ENCODE assay signal across 19 cellular contexts in genomic region chr16:31504159-31504558, GRCh38. TPM values are rescaled to one million over a fixed set of nuclear protein-coding genes. Genes with fewer than 3 reads are reported as not detected.
DNase-seq lines count a peak whose midpoint lies in the region; ATAC-seq, FAIRE-seq and TF ChIP-seq lines count a peak whose summit lies in the region.
"Had no signal": no experiment of that assay in that cellular context is flagged by ENCODE, and none has a peak within 500 bp of the region (broad histone marks: within the 10 kb centered on the region; RNA-seq: fewer than 3 reads in every experiment).

No MANE protein-coding gene starts in this region.

- H3K27me3 ChIP-seq in heart right ventricle = no peaks in the 10 kb centered on the region
- H3K27me3 ChIP-seq in right cardiac atrium (ENCODE audit: control insufficient read depth, insufficient read depth) = no peaks in the 10 kb centered on the region
- no peaks in the 10 kb centered on the region for H3K27me3 ChIP-seq in CD4-positive, alpha-beta T cell (ENCODE audit: control insufficient read depth, insufficient read depth, low read length)
- no peaks in the 10 kb centered on the region for H3K27me3 ChIP-seq in Caco-2 (replicated peaks; ENCODE audit: control insufficient read depth, insufficient read depth, low read length)
- H3K27me3 ChIP-seq: MG63, Peyer's patch had no signal

- no peak for FAIRE-seq in kidney (lab: Jason Lieb, UNC)
- FAIRE-seq: G401.6 had no signal

- H3K4me3 Mint-ChIP-seq in CD4-positive, alpha-beta T cell = no peak overlapping the region
- H3K4me3 Mint-ChIP-seq in Caco-2 (ENCODE audit: unreplicated experiment) = no peak overlapping the region
- H3K4me3 Mint-ChIP-seq: H9 had no signal

- intact Hi-C loops in heart right ventricle (cut with DNase I) (loop anchor here in 2 of 10 donors (5.0 to 10.0 kb wide), 4 partner anchors 42 to 361 kb away; a partner anchor contains a TSS), right cardiac atrium (cut with DNase I) (no loop called here), kidney (cut with DNase I) (no loop called here), Caco-2 (cut with micrococcal nuclease; ENCODE audit: unreplicated experiment) (no loop called here)
- intact Hi-C loops in CD4-positive, alpha-beta T cell (cut with DNase I, micrococcal nuclease) = no loop called here

- H3K27ac Mint-ChIP-seq in CD4-positive, alpha-beta T cell = peak overlapping the region; percentile 98
- no peak overlapping the region for H3K27ac Mint-ChIP-seq in Caco-2 (ENCODE audit: unreplicated experiment)
- H3K27ac Mint-ChIP-seq: H9 had no signal

- H3K27ac ChIP-seq in heart right ventricle = peak overlapping the region in 7 of 10 donors; percentile 22 to 72 (median 54)
- H3K27ac ChIP-seq in right cardiac atrium (ENCODE audit: low read length) = no peak overlapping the region
- H3K27ac ChIP-seq in CD4-positive, alpha-beta T cell (ENCODE audit: low read depth, low read length) = no peak overlapping the region
- no peak overlapping the region for H3K27ac ChIP-seq in kidney (ENCODE audit: low read depth in 2 of 2, low read length in 2 of 2)
- H3K27ac ChIP-seq: Peyer's patch had no signal

- ATAC-seq in heart right ventricle = peak in 2 of 8 donors; percentile 9 to 44
- ATAC-seq in right cardiac atrium = no peak
- no peak for ATAC-seq in CD4-positive, alpha-beta T cell (ENCODE audit: poor library complexity)

- H3K9me3 Mint-ChIP-seq in CD4-positive, alpha-beta T cell = no peaks in the 10 kb centered on the region
- H3K9me3 Mint-ChIP-seq in Caco-2 (ENCODE audit: unreplicated experiment) = no peaks in the 10 kb centered on the region
- H3K9me3 Mint-ChIP-seq: H9 had no signal

- H3K36me3 Mint-ChIP-seq in CD4-positive, alpha-beta T cell (ENCODE audit: low read depth) = peaks cover 48% of the 10 kb centered on the region
- peaks cover 5% of the 10 kb centered on the region for H3K36me3 Mint-ChIP-seq in Caco-2 (ENCODE audit: insufficient read depth, unreplicated experiment)

- DNase-seq in heart right ventricle (no peak), right cardiac atrium (no peak), kidney (peak; percentile 26), pulmonary artery endothelial cell (ENCODE audit: low read depth, low spot score) (peak; percentile 30), Caco-2 (no peak), KG1 (lab: John Stamatoyannopoulos, UW) (no peak), cerebellar cortex (ENCODE audit: low spot score) (no peak)
- no peak for DNase-seq in CD4-positive, alpha-beta T cell
- DNase-seq: ACHN, DND-41, H9, MG63, NCI-H1092, NCI-H146, NCI-H2081 treated with DMSO at 0.1 percent for 48 hours, NCI-H510A treated with DMSO at 0.1 percent for 48 hours, Peyer's patch, SHP77 had no signal

- H3K36me3 ChIP-seq in heart right ventricle (peaks cover 0 to 30% (median 16%) of the 10 kb centered on the region in 9 donors), kidney (ENCODE audit: control insufficient read depth in 1 of 2, insufficient read depth in 2 of 2, low read length in 2 of 2) (peaks cover 9 to 13% of the 10 kb centered on the region in 2 donors), Caco-2 (ENCODE audit: control insufficient read depth, insufficient read depth, low read length) (no peaks in the 10 kb centered on the region)

- POLR2A ChIA-PET in CD4-positive, alpha-beta T cell (lab: Charles Lee) = interaction anchor here (1.8 kb wide), 1 partner anchor 43 kb away, joined by 4 read pairs; no protein-coding TSS in a partner anchor
- POLR2A ChIA-PET in Caco-2 (lab: Charles Lee) = no interaction called here

- peaks cover 2 to 60% (median 46%) of the 10 kb centered on the region in 9 donors for H3K4me1 ChIP-seq in heart right ventricle
- peaks cover 3% of the 10 kb centered on the region for H3K4me1 ChIP-seq in right cardiac atrium (ENCODE audit: control insufficient read depth, insufficient read depth, low read length)
- H3K4me1 ChIP-seq in kidney (ENCODE audit: control insufficient read depth in 1 of 2, insufficient read depth in 1 of 2, low read depth in 1 of 2, low read length in 2 of 2) = peaks cover 6 to 13% of the 10 kb centered on the region in 2 donors
- H3K4me1 ChIP-seq in Caco-2 = peaks cover 14% of the 10 kb centered on the region

- H3K9ac ChIP-seq in kidney (ENCODE audit: low read length in 2 of 2) = no peak overlapping the region

- no peaks in the 10 kb centered on the region for H3K27me3 Mint-ChIP-seq in CD4-positive, alpha-beta T cell
- no peaks in the 10 kb centered on the region for H3K27me3 Mint-ChIP-seq in Caco-2 (ENCODE audit: insufficient read depth, unreplicated experiment)

- no peaks in the 10 kb centered on the region for H3K9me3 ChIP-seq in heart right ventricle
- H3K9me3 ChIP-seq in right cardiac atrium (ENCODE audit: control insufficient read depth, low read length) = no peaks in the 10 kb centered on the region
- no peaks in the 10 kb centered on the region for H3K9me3 ChIP-seq in CD4-positive, alpha-beta T cell (ENCODE audit: control insufficient read depth, low read length)
- no peaks in the 10 kb centered on the region for H3K9me3 ChIP-seq in kidney (ENCODE audit: control insufficient read depth in 1 of 2, low read length in 2 of 2)
- no peaks in the 10 kb centered on the region for H3K9me3 ChIP-seq in Caco-2
- H3K9me3 ChIP-seq: MG63, Peyer's patch had no signal

- H3K4me3 ChIP-seq in heart right ventricle = no peak overlapping the region
- no peak overlapping the region for H3K4me3 ChIP-seq in right cardiac atrium (ENCODE audit: low read length)
- no peak overlapping the region for H3K4me3 ChIP-seq in kidney (ENCODE audit: low read length in 2 of 2)
- H3K4me3 ChIP-seq in Caco-2 (ENCODE audit: low read depth, low read length) = no peak overlapping the region
- H3K4me3 ChIP-seq: MG63, Peyer's patch had no signal

- peaks cover 50% of the 10 kb centered on the region for H3K4me1 Mint-ChIP-seq in CD4-positive, alpha-beta T cell (ENCODE audit: low read depth)
- H3K4me1 Mint-ChIP-seq in Caco-2 (ENCODE audit: low read depth, unreplicated experiment) = peaks cover 18% of the 10 kb centered on the region

- WGBS in heart right ventricle, 2 donors = 30 to 34% methylated on average over 8 of the region's 8 CpGs
- 40% methylated on average over 8 of the region's 8 CpGs for WGBS in right cardiac atrium

- BruUV-seq in Caco-2 (replicated peaks; lab: Mats Ljungman, UMichigan) = no TSS peak

- TF ChIP-seq CTCF in heart right ventricle (IDR thresholded peaks at IDR 0.05) (no peak), kidney (IDR thresholded peaks at IDR 0.05; ENCODE audit: borderline replicate concordance, extremely low read depth, insufficient read depth) (no peak), Caco-2 (IDR thresholded peaks at IDR 0.05; ENCODE audit: insufficient read depth in 1 of 2, low read depth in 1 of 2, low read length in 1 of 2, severe bottlenecking in 1 of 2, unreplicated experiment in 1 of 2) (no peak)
- no peak for TF ChIP-seq CTCF in CD4-positive, alpha-beta T cell (IDR thresholded peaks at IDR 0.05)

- CTCF ChIA-PET in CD4-positive, alpha-beta T cell (lab: Charles Lee) = no interaction called here
- CTCF ChIA-PET in Caco-2 (lab: Charles Lee) = no interaction called here

RNA-seq across cellular contexts. Expression of gene RUSF1, which starts 4.0 kb away (rescaled TPM):
- 10 to 100 TPM; 21.9 to 28.0 (median 24.4) TPM for total RNA-seq in heart right ventricle
- polyA plus RNA-seq in heart right ventricle = 10 to 100 TPM; 31.9 to 44.4 TPM
- 10 to 100 TPM; 26.9 to 40.8 (median 28.7) TPM for total RNA-seq in right cardiac atrium
- 38.9 TPM for polyA plus RNA-seq in right cardiac atrium
- 10 to 100 TPM; 69.2 to 73.2 TPM for total RNA-seq in CD4-positive, alpha-beta T cell
- 69.2 TPM for total RNA-seq in kidney
- polyA plus RNA-seq in kidney (ENCODE audit: insufficient read depth, low read depth, low replicate concordance) = 51.8 TPM
- total RNA-seq in pulmonary artery endothelial cell = 25.0 and 28.2 TPM in 2 replicates
- 23.5 and 30.5 TPM in 2 replicates for total RNA-seq in Caco-2 (2022)

RNA-seq across cellular contexts. Expression of gene SLC5A2, which starts 21.2 kb away (rescaled TPM):
- total RNA-seq in heart right ventricle (not detected), right cardiac atrium (not detected), kidney (4.8 TPM), pulmonary artery endothelial cell (not detected in 2 replicates), Caco-2 (2022) (2.8 and 3.0 TPM in 2 replicates)
- polyA plus RNA-seq in heart right ventricle (1 to 10 TPM in 1 of 2 donors, under 1 TPM in 1; 0.77 to 1.9 TPM), right cardiac atrium (1.2 TPM), kidney (ENCODE audit: insufficient read depth, low read depth, low replicate concordance) (208 TPM)
- total RNA-seq in CD4-positive, alpha-beta T cell = 1 to 10 TPM; 4.1 to 5.3 TPM

RNA-seq across cellular contexts. Expression of gene AHSP, which starts 23.5 kb away (rescaled TPM):
- total RNA-seq in heart right ventricle (not detected), right cardiac atrium (not detected), kidney (not detected), pulmonary artery endothelial cell (not detected in 2 replicates), Caco-2 (2022) (not detected in 2 replicates)
- polyA plus RNA-seq in heart right ventricle (not detected), right cardiac atrium (not detected), kidney (ENCODE audit: insufficient read depth, low read depth, low replicate concordance) (not detected)
- not detected for total RNA-seq in CD4-positive, alpha-beta T cell
- total RNA-seq: H9, Peyer's patch had no signal

RNA-seq across cellular contexts. Expression of gene TGFB1I1, which starts 32.2 kb away (rescaled TPM):
- total RNA-seq in heart right ventricle (10 to 100 TPM; 11.3 to 43.0 (median 16.7) TPM), right cardiac atrium (10 to 100 TPM; 36.3 to 87.6 (median 55.1) TPM), kidney (54.4 TPM), pulmonary artery endothelial cell (32.1 and 56.6 TPM in 2 replicates), Caco-2 (2022) (9.3 and 10.0 TPM in 2 replicates)
- polyA plus RNA-seq in heart right ventricle (10 to 100 TPM; 20.8 to 37.3 TPM), right cardiac atrium (33.2 TPM), kidney (ENCODE audit: insufficient read depth, low read depth, low replicate concordance) (27.5 TPM)
- under 1 TPM; 0.36 to 0.42 TPM for total RNA-seq in CD4-positive, alpha-beta T cell

RNA-seq across cellular contexts. Expression of gene ARMC5, which starts 44.9 kb away (rescaled TPM):
- total RNA-seq in heart right ventricle (1 to 10 TPM; 3.8 to 7.8 (median 6.4) TPM), right cardiac atrium (1 to 10 TPM; 6.8 to 9.0 (median 7.7) TPM), kidney (9.6 TPM), pulmonary artery endothelial cell (12.6 and 15.6 TPM in 2 replicates), Caco-2 (2022) (9.7 and 10.2 TPM in 2 replicates)
- polyA plus RNA-seq in heart right ventricle (10 to 100 TPM in 1 of 2 donors, 1 to 10 TPM in 1; 8.4 to 11.9 TPM), right cardiac atrium (8.5 TPM), kidney (ENCODE audit: insufficient read depth, low read depth, low replicate concordance) (10.9 TPM)
- 10 to 100 TPM in 1 of 2 experiments, 1 to 10 TPM in 1; 8.5 to 10.8 TPM for total RNA-seq in CD4-positive, alpha-beta T cell

Comparison
In these comparisons a context has a peak if more than half of its experiments do, and no peak if none do; other contexts are left out.
1. H3K27ac ChIP-seq: peak in heart right ventricle (7 of 10); none in right cardiac atrium (single experiment), CD4-positive, alpha-beta T cell (single experiment) and kidney (0 of 2).
2. DNase-seq: peak in kidney (single experiment) and pulmonary artery endothelial cell (single experiment); none in heart right ventricle (0 of 2), right cardiac atrium (0 of 3), CD4-positive, alpha-beta T cell (0 of 10), Caco-2 (0 of 2), KG1 (single experiment) and cerebellar cortex (single experiment).